17 cellular contexts compared by ENCODE assay signal in genomic region chr21:39647476-39647875, GRCh38. TPM values are rescaled to one million over a fixed set of nuclear protein-coding genes. Genes with fewer than 3 reads are reported as not detected.
DNase-seq lines count a peak whose midpoint lies in the region; ATAC-seq, FAIRE-seq and TF ChIP-seq lines count a peak whose summit lies in the region.
"Had no signal": no experiment of that assay in that cellular context is flagged by ENCODE, and none has a peak within 500 bp of the region (broad histone marks: within the 10 kb centered on the region; RNA-seq: fewer than 3 reads in every experiment).

No MANE protein-coding gene starts in this region.

- no peaks in the 10 kb centered on the region for H4K20me1 ChIP-seq in HepG2 (ENCODE audit: insufficient read depth, low read length)

- no peaks in the 10 kb centered on the region for H3K27me3 ChIP-seq in HUES48 (ENCODE audit: control insufficient read depth, insufficient read depth, low read length)
- no peaks in the 10 kb centered on the region for H3K27me3 ChIP-seq in HepG2 (ENCODE audit: control insufficient read depth in 1 of 2, insufficient read depth in 2 of 2, low read length in 2 of 2)
- no peaks in the 10 kb centered on the region for H3K27me3 ChIP-seq in HAP-1 (ENCODE audit: low read depth)
- H3K27me3 ChIP-seq: vagina had no signal

- peaks cover 26% of the 10 kb centered on the region; the same call in 1 of the 2 replicates for H3K36me3 ChIP-seq in HUES48 (ENCODE audit: control insufficient read depth, insufficient read depth, low read length)
- H3K36me3 ChIP-seq in HepG2 (replicated peaks in 1 of 2; ENCODE audit: control insufficient read depth in 1 of 2, insufficient read depth in 2 of 2, low read length in 2 of 2) = no peaks in the 10 kb centered on the region
- no peaks in the 10 kb centered on the region for H3K36me3 ChIP-seq in HAP-1 (replicated peaks)
- H3K36me3 ChIP-seq: vagina had no signal

- H3K79me2 ChIP-seq in HepG2 (ENCODE audit: insufficient read depth, low read length) = no peaks in the 10 kb centered on the region

- no peak overlapping the region for H3K9ac ChIP-seq in HUES48 (ENCODE audit: low read depth, low read length)
- H3K9ac ChIP-seq in HepG2 (ENCODE audit: insufficient read depth, low read depth, low read length) = no peak overlapping the region
- H3K9ac ChIP-seq: KMS-11 had no signal

- ATAC-seq in HepG2 = no peak

- H3K4me3 ChIP-seq in HUES48 (ENCODE audit: low read depth, low read length) (no peak overlapping the region), HepG2 (replicated peaks in 1 of 3; ENCODE audit: insufficient read depth in 1 of 3, low read depth in 2 of 3, low read length in 3 of 3) (no peak overlapping the region), HAP-1 (no peak overlapping the region)
- H3K4me3 ChIP-seq: vagina had no signal

- intact Hi-C loops in HepG2 (cut with micrococcal nuclease; ENCODE audit: unreplicated experiment) = no loop called here

- no peak overlapping the region for H3K4me2 ChIP-seq in HepG2 (ENCODE audit: low read depth, low read length)
- H3K4me2 ChIP-seq: KMS-11 had no signal

- no TSS peak for BruUV-seq in HepG2 (replicated peaks; lab: Mats Ljungman, UMichigan)

- H3K27ac ChIP-seq in HUES48 (ENCODE audit: low read depth, low read length) (peak overlapping the region; percentile 26), HepG2 (ENCODE audit: extremely low read length, insufficient read depth, low read length) (no peak overlapping the region)
- H3K27ac ChIP-seq: KMS-11, vagina had no signal

- peak; percentile 44 for DNase-seq in AG08395 (ENCODE audit: low spot score)
- DNase-seq in amniotic epithelial cell (ENCODE audit: low read depth) = peak; percentile 90
- DNase-seq in glomerular endothelial cell (ENCODE audit: extremely low read depth, low read depth, low spot score) = peak; percentile 14
- no peak for DNase-seq in effector CD8-positive, alpha-beta T cell (lab: John Stamatoyannopoulos, UW)
- DNase-seq in HepG2 (ENCODE audit: low spot score) = no peak
- DNase-seq in HAP-1 (ENCODE audit: low spot score in 2 of 2) = no peak
- no peak for DNase-seq in NCI-H146 (lab: John Stamatoyannopoulos, UW)
- DNase-seq: activated CD4-positive, alpha-beta T cell treated with anti-CD3 and anti-CD28 coated beads, Interleukin-2, amount 50 U/mL, for 4 hours; Caco-2; NCI-H187; NCI-H526; stimulated activated naive CD4-positive, alpha-beta T cell treated with Interleukin-2 at 50 U/mL for 16 hours had no signal

- peaks cover 13% of the 10 kb centered on the region for H3K4me1 ChIP-seq in HUES48 (ENCODE audit: control insufficient read depth, insufficient read depth, low read length)
- H3K4me1 ChIP-seq in HepG2 (ENCODE audit: insufficient read depth, low read length) = no peaks in the 10 kb centered on the region
- no peaks in the 10 kb centered on the region for H3K4me1 ChIP-seq in HAP-1
- H3K4me1 ChIP-seq: vagina had no signal

- H3K9me3 ChIP-seq in HUES48 (ENCODE audit: control insufficient read depth, insufficient read depth, low read length) = no peaks in the 10 kb centered on the region
- H3K9me3 ChIP-seq in HepG2 (ENCODE audit: low read length) = no peaks in the 10 kb centered on the region
- H3K9me3 ChIP-seq in HAP-1 = no peaks in the 10 kb centered on the region; the same call in 1 of the 2 replicates
- H3K9me3 ChIP-seq: Caco-2, vagina had no signal

- 38% methylated on average over 6 of the region's 6 CpGs for whole genome bisulfite sequencing in HepG2 (ENCODE audit: low lambda C conversion rate)

- no peak overlapping the region for H2AFZ ChIP-seq in HepG2 (ENCODE audit: low read length)

- TF ChIP-seq POLR2A in HepG2 (IDR thresholded peaks at IDR 0.05; ENCODE audit: insufficient read depth in 1 of 2, low read depth in 2 of 2, low read length in 2 of 2) = no peak

- TF ChIP-seq CTCF in HepG2 (CRISPR knock-in tag; IDR thresholded peaks at IDR 0.05) = no peak

- no peak for FAIRE-seq in HepG2 (lab: Jason Lieb, UNC)
- FAIRE-seq: frontal cortex had no signal

- in situ Hi-C loops in HepG2 (cut with HindIII; ENCODE audit: extremely low pct_ligation_motif_present, low pct_unique_long_range_greater_than_20kb) (no loop called here), HAP-1 (cut with MboI; ENCODE audit: low sequenced_read_pairs) (no loop called here)

- CTCF ChIA-PET in HepG2 (lab: Yijun Ruan, JAX; ENCODE audit: low intra/inter-chr PET ratio, low total read pairs) = no interaction called here

- TF ChIP-seq EP300 in HepG2 (IDR thresholded peaks at IDR 0.05; ENCODE audit: low read depth in 2 of 2, low read length in 2 of 2) (no peak), HepG2 (CRISPR knock-in tag; IDR thresholded peaks at IDR 0.05; ENCODE audit: borderline replicate concordance) (no peak)

- POLR2A ChIA-PET in HepG2 (lab: Yijun Ruan, JAX) = no interaction called here

- TF ChIP-seq RAD21 in HepG2 (CRISPR knock-in tag; IDR thresholded peaks at IDR 0.05) = no peak

TF ChIP-seq in HepG2, 621 proteins besides CTCF, POLR2A, EP300 and RAD21:
- TF ChIP-seq, protein P1, sequence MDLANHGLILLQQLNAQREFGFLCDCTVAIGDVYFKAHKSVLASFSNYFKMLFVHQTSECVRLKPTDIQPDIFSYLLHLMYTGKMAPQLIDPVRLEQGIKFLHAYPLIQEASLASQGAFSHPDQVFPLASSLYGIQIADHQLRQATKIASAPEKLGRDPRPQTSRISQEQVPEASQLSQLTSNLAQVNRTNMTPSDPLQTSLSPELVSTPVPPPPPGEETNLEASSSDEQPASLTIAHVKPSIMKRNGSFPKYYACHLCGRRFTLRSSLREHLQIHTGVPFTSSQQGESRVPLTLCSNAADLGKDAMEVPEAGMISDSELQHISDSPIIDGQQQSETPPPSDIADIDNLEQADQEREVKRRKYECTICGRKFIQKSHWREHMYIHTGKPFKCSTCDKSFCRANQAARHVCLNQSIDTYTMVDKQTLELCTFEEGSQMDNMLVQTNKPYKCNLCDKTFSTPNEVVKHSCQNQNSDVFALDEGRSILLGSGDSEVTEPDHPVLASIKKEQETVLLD (CRISPR knock-in tag; IDR thresholded peaks at IDR 0.05; ENCODE audit: low read depth) = no peak
- TF ChIP-seq NR2F2 (IDR thresholded peaks at IDR 0.05; ENCODE audit: borderline replicate concordance, low read depth) = no peak
TF ChIP-seq in HepG2: peak in this region for 0.

RNA-seq across cellular contexts. Expression of gene B3GALT5, which starts 34.7 kb away (rescaled TPM):
- total RNA-seq in glomerular endothelial cell (1.1 and 3.6 TPM in 2 replicates), HepG2 (2016; rRNA removed; fragmentation: Illumina TruSeq; extraction: Trizol) (0.02 TPM in 1 of 2 replicates, not detected in the other)
- total RNA-seq in HepG2 (2016; cell fraction: cytosol; rRNA removed; fragmentation: Illumina TruSeq; extraction: Trizol; ENCODE audit: low read depth) = not detected in 2 replicates
- not detected in 2 replicates for total RNA-seq in HepG2 (2016; cell fraction: insoluble cytoplasmic fraction; rRNA removed; fragmentation: Illumina TruSeq; extraction: Trizol)
- total RNA-seq in HepG2 (2016; cell fraction: membrane; rRNA removed; fragmentation: Illumina TruSeq; extraction: Trizol) = not detected in 2 replicates
- not detected in 2 replicates for total RNA-seq in HepG2 (2016; cell fraction: nucleus; rRNA removed; fragmentation: Illumina TruSeq; extraction: Trizol)
- under 0.01 and 0.03 TPM in 2 replicates for polyA plus RNA-seq in HepG2 (2011; rRNA removed)
- polyA plus RNA-seq in HepG2 (2011; cell fraction: cytosol; rRNA removed) = 0.03 TPM in 1 of 2 replicates, not detected in the other
- 0.05 TPM in 1 of 2 replicates, not detected in the other for polyA plus RNA-seq in HepG2 (2011; cell fraction: nucleus; rRNA removed)
- not detected in 2 replicates for polyA plus RNA-seq in HepG2 (2012)
- not detected in 2 replicates for polyA plus RNA-seq in HepG2 (2016; cell fraction: cytosol; fragmentation: Illumina TruSeq; extraction: Trizol; ENCODE audit: low read depth)
- not detected in 2 replicates for polyA plus RNA-seq in HepG2 (2016; cell fraction: insoluble cytoplasmic fraction; fragmentation: Illumina TruSeq; extraction: Trizol; ENCODE audit: low read depth)
- not detected in 2 replicates for polyA plus RNA-seq in HepG2 (2016; cell fraction: membrane; fragmentation: Illumina TruSeq; extraction: Trizol; ENCODE audit: low read depth)
- not detected in 2 replicates for polyA plus RNA-seq in HepG2 (2016; cell fraction: nucleus; fragmentation: Illumina TruSeq; extraction: Trizol; ENCODE audit: insufficient read depth, low read depth)
- polyA minus RNA-seq in HepG2 (2011; rRNA and poly(A)+ RNA removed; ENCODE audit: low replicate concordance) = 0.06 TPM in 1 of 2 replicates, not detected in the other
- polyA minus RNA-seq in HepG2 (2011; cell fraction: cytosol; rRNA and poly(A)+ RNA removed) = not detected in 2 replicates
- not detected in 2 replicates for polyA minus RNA-seq in HepG2 (2011; cell fraction: nucleus; rRNA and poly(A)+ RNA removed)
- total RNA-seq: activated T-helper 1 cell treated with anti-CD3 and anti-CD28 coated beads, Interleukin-12 subunit alpha, Interleukin-12 subunit beta, Interleukin-2, Interleukin-4 antibody, amounts not matched to agents 30 ng/mL and 10 ng/mL and 1 ng/mL, durations not matched to agents 14 hours and 24 hours and 36 hours had no signal

Comparison
In these comparisons a context has a peak if more than half of its experiments do, and no peak if none do; other contexts are left out.
1. DNase-seq: peak in AG08395 (single experiment), amniotic epithelial cell (single experiment) and glomerular endothelial cell (single experiment); none in effector CD8-positive, alpha-beta T cell (single experiment), HepG2 (single experiment), HAP-1 (0 of 2) and NCI-H146 (single experiment).